ENCODE assay signal across 1 cellular context in the genomic region with DNA sequence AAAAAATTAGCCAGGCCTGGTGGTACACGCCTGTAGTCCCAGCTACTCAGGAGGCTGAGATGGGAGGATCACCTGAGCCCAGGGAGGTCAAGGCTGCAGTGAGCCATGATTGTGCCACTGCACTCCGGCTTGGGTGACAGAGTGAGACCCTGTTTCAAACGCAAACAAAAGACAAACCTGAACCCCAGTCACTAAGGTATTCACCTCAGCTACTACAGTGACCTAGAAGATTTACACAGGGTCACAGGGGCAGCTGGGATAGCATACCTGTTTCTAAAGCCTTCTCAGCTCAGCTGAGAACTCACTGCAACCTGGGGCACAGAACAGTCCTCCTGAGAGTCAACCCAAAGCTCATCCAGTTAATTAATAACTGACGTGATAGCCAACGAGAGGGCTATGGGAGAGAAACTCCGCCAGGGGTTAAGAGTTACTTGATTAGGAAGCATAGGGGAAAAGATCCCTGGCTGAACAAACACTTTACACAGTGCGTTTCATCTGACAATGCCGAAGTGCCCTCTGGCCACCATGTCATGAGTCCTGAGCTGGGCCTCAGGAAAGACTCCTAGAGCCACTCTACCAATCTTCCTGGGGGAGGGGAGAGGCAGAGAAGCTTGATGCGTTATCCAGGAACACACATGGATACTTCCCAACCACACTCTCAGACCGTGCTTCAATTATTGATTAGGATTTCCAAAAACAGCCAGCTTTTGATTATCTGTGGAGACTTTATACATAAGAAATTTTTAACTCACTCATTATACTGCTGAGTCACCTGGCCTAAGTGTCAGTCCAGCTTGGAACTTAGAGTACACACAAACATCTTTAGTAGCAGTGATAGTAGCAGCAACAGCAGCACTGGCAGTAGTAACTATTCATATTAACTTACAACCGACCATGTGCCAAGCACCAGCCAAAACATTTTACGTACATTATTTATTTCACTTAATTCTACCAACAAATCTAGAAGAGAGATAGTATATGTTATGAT.
TF ChIP-seq lines count a peak whose summit lies in the region.

No MANE protein-coding gene starts in this region.

TF ChIP-seq in HepG2, 621 proteins besides CTCF, POLR2A, EP300 and RAD21 (continued from another document and continues in another):
- TF ChIP-seq, protein P1, sequence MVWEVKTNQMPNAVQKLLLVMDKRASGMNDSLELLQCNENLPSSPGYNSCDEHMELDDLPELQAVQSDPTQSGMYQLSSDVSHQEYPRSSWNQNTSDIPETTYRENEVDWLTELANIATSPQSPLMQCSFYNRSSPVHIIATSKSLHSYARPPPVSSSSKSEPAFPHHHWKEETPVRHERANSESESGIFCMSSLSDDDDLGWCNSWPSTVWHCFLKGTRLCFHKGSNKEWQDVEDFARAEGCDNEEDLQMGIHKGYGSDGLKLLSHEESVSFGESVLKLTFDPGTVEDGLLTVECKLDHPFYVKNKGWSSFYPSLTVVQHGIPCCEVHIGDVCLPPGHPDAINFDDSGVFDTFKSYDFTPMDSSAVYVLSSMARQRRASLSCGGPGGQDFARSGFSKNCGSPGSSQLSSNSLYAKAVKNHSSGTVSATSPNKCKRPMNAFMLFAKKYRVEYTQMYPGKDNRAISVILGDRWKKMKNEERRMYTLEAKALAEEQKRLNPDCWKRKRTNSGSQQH (CRISPR knock-in tag; IDR thresholded peaks at IDR 0.05; ENCODE audit: low read depth), result no peak
- TF ChIP-seq ZFYVE20 (CRISPR knock-in tag; IDR thresholded peaks at IDR 0.05; ENCODE audit: borderline replicate concordance, low read depth) (no peak), FOXM1 (CRISPR knock-in tag; IDR thresholded peaks at IDR 0.05) (no peak), ZNF441 (CRISPR knock-in tag; IDR thresholded peaks at IDR 0.05; ENCODE audit: borderline replicate concordance) (peak; percentile 52; the same call in 1 of the 2 replicates), ETV6 (CRISPR knock-in tag; conservative IDR thresholded peaks at IDR 0.05) (no peak), NFE2L1 (CRISPR knock-in tag; IDR thresholded peaks at IDR 0.05; ENCODE audit: borderline replicate concordance) (no peak), ZNF841 (CRISPR knock-in tag; IDR thresholded peaks at IDR 0.05; ENCODE audit: borderline replicate concordance) (no peak), SMAD3 (CRISPR knock-in tag; IDR thresholded peaks at IDR 0.05) (peak; percentile 31; the same call in 1 of the 2 replicates), RELA (CRISPR knock-in tag; IDR thresholded peaks at IDR 0.05) (no peak), GTF2F1 (IDR thresholded peaks at IDR 0.05; ENCODE audit: low read length) (no peak), ZNF446 (CRISPR knock-in tag; IDR thresholded peaks at IDR 0.05) (no peak), TBP (CRISPR knock-in tag; IDR thresholded peaks at IDR 0.05) (no peak), TOPORS (CRISPR knock-in tag; IDR thresholded peaks at IDR 0.05) (peak; percentile 71; the same call in 1 of the 2 replicates), ZNF839 (CRISPR knock-in tag; IDR thresholded peaks at IDR 0.05; ENCODE audit: borderline replicate concordance) (no peak), ZNF329 (CRISPR knock-in tag; IDR thresholded peaks at IDR 0.05; ENCODE audit: low read depth) (no peak), SMC3 (IDR thresholded peaks at IDR 0.05; ENCODE audit: low read length) (no peak), KAT8 (CRISPR knock-in tag; IDR thresholded peaks at IDR 0.05) (peak; percentile 81), ZNF326 (CRISPR knock-in tag; IDR thresholded peaks at IDR 0.05; ENCODE audit: borderline replicate concordance) (no peak), ZNF235 (CRISPR knock-in tag; IDR thresholded peaks at IDR 0.05; ENCODE audit: borderline replicate concordance) (no peak), PHB2 (IDR thresholded peaks at IDR 0.05; ENCODE audit: partially characterized antibody) (no peak), JARID2 (CRISPR knock-in tag; IDR thresholded peaks at IDR 0.05; ENCODE audit: insufficient replicate concordance) (no peak), NR2F2 (IDR thresholded peaks at IDR 0.05; ENCODE audit: borderline replicate concordance, low read depth) (peak; percentile 85), ZNF768 (CRISPR knock-in tag; IDR thresholded peaks at IDR 0.05) (peak; percentile 32; the same call in 1 of the 2 replicates), MXD4 (CRISPR knock-in tag; IDR thresholded peaks at IDR 0.05) (peak; percentile 38; the same call in 1 of the 2 replicates), ZNF24 (IDR thresholded peaks at IDR 0.05) (no peak), ATRX (CRISPR knock-in tag; IDR thresholded peaks at IDR 0.05; ENCODE audit: borderline replicate concordance) (no peak), KLF6 (CRISPR knock-in tag; IDR thresholded peaks at IDR 0.05) (no peak), FOXK2 (IDR thresholded peaks at IDR 0.05) (no peak), CEBPG (CRISPR knock-in tag; IDR thresholded peaks at IDR 0.05) (peak; percentile 56), KMT2A (CRISPR knock-in tag; IDR thresholded peaks at IDR 0.05) (peak; percentile 62; the same call in 1 of the 2 replicates), ATF7 (IDR thresholded peaks at IDR 0.05) (no peak), ATF7 (CRISPR knock-in tag; IDR thresholded peaks at IDR 0.05) (no peak), NR2C2 (CRISPR knock-in tag; IDR thresholded peaks at IDR 0.05; ENCODE audit: borderline replicate concordance) (peak; percentile 72), ZNF569 (CRISPR knock-in tag; IDR thresholded peaks at IDR 0.05; ENCODE audit: borderline replicate concordance) (no peak), TMF1 (CRISPR knock-in tag; IDR thresholded peaks at IDR 0.05; ENCODE audit: low read depth) (peak; percentile 38; the same call in 1 of the 2 replicates)
- TF ChIP-seq, protein P2, sequence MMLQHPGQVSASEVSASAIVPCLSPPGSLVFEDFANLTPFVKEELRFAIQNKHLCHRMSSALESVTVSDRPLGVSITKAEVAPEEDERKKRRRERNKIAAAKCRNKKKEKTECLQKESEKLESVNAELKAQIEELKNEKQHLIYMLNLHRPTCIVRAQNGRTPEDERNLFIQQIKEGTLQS (CRISPR knock-in tag; IDR thresholded peaks at IDR 0.05), result no peak
- TF ChIP-seq, protein P3, sequence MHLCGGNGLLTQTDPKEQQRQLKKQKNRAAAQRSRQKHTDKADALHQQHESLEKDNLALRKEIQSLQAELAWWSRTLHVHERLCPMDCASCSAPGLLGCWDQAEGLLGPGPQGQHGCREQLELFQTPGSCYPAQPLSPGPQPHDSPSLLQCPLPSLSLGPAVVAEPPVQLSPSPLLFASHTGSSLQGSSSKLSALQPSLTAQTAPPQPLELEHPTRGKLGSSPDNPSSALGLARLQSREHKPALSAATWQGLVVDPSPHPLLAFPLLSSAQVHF (CRISPR knock-in tag; IDR thresholded peaks at IDR 0.05), result no peak
- TF ChIP-seq, protein P4, sequence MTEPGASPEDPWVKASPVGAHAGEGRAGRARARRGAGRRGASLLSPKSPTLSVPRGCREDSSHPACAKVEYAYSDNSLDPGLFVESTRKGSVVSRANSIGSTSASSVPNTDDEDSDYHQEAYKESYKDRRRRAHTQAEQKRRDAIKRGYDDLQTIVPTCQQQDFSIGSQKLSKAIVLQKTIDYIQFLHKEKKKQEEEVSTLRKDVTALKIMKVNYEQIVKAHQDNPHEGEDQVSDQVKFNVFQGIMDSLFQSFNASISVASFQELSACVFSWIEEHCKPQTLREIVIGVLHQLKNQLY (CRISPR knock-in tag; IDR thresholded peaks at IDR 0.05), result peak; percentile 36
- TF ChIP-seq, protein P5, sequence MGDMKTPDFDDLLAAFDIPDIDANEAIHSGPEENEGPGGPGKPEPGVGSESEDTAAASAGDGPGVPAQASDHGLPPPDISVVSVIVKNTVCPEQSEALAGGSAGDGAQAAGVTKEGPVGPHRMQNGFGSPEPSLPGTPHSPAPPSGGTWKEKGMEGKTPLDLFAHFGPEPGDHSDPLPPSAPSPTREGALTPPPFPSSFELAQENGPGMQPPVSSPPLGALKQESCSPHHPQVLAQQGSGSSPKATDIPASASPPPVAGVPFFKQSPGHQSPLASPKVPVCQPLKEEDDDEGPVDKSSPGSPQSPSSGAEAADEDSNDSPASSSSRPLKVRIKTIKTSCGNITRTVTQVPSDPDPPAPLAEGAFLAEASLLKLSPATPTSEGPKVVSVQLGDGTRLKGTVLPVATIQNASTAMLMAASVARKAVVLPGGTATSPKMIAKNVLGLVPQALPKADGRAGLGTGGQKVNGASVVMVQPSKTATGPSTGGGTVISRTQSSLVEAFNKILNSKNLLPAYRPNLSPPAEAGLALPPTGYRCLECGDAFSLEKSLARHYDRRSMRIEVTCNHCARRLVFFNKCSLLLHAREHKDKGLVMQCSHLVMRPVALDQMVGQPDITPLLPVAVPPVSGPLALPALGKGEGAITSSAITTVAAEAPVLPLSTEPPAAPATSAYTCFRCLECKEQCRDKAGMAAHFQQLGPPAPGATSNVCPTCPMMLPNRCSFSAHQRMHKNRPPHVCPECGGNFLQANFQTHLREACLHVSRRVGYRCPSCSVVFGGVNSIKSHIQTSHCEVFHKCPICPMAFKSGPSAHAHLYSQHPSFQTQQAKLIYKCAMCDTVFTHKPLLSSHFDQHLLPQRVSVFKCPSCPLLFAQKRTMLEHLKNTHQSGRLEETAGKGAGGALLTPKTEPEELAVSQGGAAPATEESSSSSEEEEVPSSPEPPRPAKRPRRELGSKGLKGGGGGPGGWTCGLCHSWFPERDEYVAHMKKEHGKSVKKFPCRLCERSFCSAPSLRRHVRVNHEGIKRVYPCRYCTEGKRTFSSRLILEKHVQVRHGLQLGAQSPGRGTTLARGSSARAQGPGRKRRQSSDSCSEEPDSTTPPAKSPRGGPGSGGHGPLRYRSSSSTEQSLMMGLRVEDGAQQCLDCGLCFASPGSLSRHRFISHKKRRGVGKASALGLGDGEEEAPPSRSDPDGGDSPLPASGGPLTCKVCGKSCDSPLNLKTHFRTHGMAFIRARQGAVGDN (CRISPR knock-in tag; IDR thresholded peaks at IDR 0.05), result peak; percentile 76
- TF ChIP-seq, protein P6, sequence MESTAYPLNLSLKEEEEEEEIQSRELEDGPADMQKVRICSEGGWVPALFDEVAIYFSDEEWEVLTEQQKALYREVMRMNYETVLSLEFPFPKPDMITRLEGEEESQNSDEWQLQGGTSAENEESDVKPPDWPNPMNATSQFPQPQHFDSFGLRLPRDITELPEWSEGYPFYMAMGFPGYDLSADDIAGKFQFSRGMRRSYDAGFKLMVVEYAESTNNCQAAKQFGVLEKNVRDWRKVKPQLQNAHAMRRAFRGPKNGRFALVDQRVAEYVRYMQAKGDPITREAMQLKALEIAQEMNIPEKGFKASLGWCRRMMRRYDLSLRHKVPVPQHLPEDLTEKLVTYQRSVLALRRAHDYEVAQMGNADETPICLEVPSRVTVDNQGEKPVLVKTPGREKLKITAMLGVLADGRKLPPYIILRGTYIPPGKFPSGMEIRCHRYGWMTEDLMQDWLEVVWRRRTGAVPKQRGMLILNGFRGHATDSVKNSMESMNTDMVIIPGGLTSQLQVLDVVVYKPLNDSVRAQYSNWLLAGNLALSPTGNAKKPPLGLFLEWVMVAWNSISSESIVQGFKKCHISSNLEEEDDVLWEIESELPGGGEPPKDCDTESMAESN (CRISPR knock-in tag; conservative IDR thresholded peaks at IDR 0.05), result peak; percentile 63; the same call in 1 of the 2 replicates
- TF ChIP-seq, protein P7, sequence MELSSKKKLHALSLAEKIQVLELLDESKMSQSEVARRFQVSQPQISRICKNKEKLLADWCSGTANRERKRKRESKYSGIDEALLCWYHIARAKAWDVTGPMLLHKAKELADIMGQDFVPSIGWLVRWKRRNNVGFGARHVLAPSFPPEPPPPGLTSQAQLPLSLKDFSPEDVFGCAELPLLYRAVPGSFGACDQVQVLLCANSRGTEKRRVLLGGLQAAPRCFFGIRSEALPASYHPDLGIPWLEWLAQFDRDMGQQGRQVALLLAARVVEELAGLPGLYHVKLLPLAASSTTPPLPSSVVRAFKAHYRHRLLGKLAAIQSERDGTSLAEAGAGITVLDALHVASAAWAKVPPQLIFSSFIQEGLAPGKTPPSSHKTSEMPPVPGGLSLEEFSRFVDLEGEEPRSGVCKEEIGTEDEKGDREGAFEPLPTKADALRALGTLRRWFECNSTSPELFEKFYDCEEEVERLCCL (CRISPR knock-in tag; IDR thresholded peaks at IDR 0.05; ENCODE audit: borderline replicate concordance), result no peak
- TF ChIP-seq, protein P8, sequence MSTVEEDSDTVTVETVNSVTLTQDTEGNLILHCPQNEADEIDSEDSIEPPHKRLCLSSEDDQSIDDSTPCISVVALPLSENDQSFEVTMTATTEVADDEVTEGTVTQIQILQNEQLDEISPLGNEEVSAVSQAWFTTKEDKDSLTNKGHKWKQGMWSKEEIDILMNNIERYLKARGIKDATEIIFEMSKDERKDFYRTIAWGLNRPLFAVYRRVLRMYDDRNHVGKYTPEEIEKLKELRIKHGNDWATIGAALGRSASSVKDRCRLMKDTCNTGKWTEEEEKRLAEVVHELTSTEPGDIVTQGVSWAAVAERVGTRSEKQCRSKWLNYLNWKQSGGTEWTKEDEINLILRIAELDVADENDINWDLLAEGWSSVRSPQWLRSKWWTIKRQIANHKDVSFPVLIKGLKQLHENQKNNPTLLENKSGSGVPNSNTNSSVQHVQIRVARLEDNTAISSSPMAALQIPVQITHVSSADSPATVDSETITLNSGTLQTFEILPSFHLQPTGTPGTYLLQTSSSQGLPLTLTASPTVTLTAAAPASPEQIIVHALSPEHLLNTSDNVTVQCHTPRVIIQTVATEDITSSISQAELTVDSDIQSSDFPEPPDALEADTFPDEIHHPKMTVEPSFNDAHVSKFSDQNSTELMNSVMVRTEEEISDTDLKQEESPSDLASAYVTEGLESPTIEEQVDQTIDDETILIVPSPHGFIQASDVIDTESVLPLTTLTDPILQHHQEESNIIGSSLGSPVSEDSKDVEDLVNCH (CRISPR knock-in tag; IDR thresholded peaks at IDR 0.05), result no peak
- TF ChIP-seq, protein P9, sequence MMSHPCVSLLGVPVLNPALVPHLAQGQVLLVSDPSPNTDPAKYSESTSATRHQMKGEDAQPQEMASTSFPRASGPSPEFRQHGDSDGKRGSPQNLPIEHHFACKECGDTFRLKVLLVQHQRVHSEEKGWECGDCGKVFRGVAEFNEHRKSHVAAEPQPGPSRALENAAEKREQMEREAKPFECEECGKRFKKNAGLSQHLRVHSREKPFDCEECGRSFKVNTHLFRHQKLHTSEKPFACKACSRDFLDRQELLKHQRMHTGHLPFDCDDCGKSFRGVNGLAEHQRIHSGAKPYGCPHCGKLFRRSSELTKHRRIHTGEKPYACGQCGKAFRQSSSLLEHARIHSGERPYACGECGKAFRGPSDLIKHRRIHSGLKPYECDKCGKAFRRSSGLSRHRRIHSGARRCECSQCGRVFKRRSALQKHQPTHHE (CRISPR knock-in tag; IDR thresholded peaks at IDR 0.05; ENCODE audit: borderline replicate concordance), result no peak; the same call in 1 of the 2 replicates
- TF ChIP-seq, protein P10, sequence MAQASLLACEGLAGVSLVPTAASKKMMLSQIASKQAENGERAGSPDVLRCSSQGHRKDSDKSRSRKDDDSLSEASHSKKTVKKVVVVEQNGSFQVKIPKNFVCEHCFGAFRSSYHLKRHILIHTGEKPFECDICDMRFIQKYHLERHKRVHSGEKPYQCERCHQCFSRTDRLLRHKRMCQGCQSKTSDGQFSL (CRISPR knock-in tag; IDR thresholded peaks at IDR 0.05), result no peak
- TF ChIP-seq, protein P11, sequence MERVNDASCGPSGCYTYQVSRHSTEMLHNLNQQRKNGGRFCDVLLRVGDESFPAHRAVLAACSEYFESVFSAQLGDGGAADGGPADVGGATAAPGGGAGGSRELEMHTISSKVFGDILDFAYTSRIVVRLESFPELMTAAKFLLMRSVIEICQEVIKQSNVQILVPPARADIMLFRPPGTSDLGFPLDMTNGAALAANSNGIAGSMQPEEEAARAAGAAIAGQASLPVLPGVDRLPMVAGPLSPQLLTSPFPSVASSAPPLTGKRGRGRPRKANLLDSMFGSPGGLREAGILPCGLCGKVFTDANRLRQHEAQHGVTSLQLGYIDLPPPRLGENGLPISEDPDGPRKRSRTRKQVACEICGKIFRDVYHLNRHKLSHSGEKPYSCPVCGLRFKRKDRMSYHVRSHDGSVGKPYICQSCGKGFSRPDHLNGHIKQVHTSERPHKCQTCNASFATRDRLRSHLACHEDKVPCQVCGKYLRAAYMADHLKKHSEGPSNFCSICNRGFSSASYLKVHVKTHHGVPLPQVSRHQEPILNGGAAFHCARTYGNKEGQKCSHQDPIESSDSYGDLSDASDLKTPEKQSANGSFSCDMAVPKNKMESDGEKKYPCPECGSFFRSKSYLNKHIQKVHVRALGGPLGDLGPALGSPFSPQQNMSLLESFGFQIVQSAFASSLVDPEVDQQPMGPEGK (CRISPR knock-in tag; IDR thresholded peaks at IDR 0.05), result peak; percentile 32
